In the genomic region with DNA sequence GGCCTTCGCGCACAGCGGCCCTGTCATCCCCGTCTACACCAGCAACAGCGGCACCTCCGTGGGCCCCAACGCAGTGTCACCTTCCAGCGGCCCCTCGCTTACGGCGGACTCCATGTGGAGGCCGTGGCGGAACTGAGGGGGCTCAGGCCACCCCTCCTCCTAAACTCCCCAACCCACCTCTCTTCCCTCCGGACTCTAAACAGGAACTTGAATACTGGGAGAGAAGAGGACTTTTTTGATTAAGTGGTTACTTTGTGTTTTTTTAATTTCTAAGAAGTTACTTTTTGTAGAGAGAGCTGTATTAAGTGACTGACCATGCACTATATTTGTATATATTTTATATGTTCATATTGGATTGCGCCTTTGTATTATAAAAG, we compare ENCODE assay signal across 9 cellular contexts. TPM values are rescaled to one million over a fixed set of nuclear protein-coding genes. Genes with fewer than 3 reads are reported as not detected.
DNase-seq lines count a peak whose midpoint lies in the region; ATAC-seq, FAIRE-seq and TF ChIP-seq lines count a peak whose summit lies in the region.
"Had no signal": no experiment of that assay in that cellular context is flagged by ENCODE, and none has a peak within 500 bp of the region (broad histone marks: within the 10 kb centered on the region; RNA-seq: fewer than 3 reads in every experiment).

No MANE protein-coding gene starts in this region.

- H3K4me3 ChIP-seq in adipocyte (ENCODE audit: low read length) (peak overlapping the region; percentile 90), HepG2 (replicated peaks in 1 of 3; ENCODE audit: insufficient read depth in 1 of 3, low read depth in 2 of 3, low read length in 3 of 3) (peak overlapping the region; percentile 81 to 95 (median 86)), tibial artery (peak overlapping the region; percentile 67 to 90)

- no TSS peak for BruUV-seq in HepG2 (replicated peaks; lab: Mats Ljungman, UMichigan)

- DNase-seq in activated CD8-positive, alpha-beta memory T cell treated with anti-CD3 and anti-CD28 coated beads, Interleukin-2, amount 10 ng/mL, durations not matched to agents 7 days and 5 days = no peak
- DNase-seq in activated CD8-positive, alpha-beta memory T cell treated with anti-CD3 and anti-CD28 coated beads, Interleukin-2, amount 50 U/mL, for 4 hours = no peak
- no peak for DNase-seq in adipocyte (ENCODE audit: low read depth)
- no peak for DNase-seq in HepG2 (ENCODE audit: low spot score)
- DNase-seq in tibial artery = no peak
- DNase-seq in T-helper 9 cell = no peak
- DNase-seq in NCI-H1092 treated with DMSO at 0.1 percent for 48 hours (lab: John Stamatoyannopoulos, UW) = no peak
- DNase-seq: KBM-7 had no signal

- in situ Hi-C loops in HepG2 (cut with HindIII; ENCODE audit: extremely low pct_ligation_motif_present, low pct_unique_long_range_greater_than_20kb) = loop anchor here (5.0 to 10.0 kb wide), 3 partner anchors 63 to 356 kb away; no protein-coding TSS in a partner anchor

- H3K9ac ChIP-seq in adipocyte (ENCODE audit: low read length) (peak overlapping the region; percentile 77), HepG2 (ENCODE audit: insufficient read depth, low read depth, low read length) (peak overlapping the region; percentile 80; the same call in 1 of the 2 replicates)

- peaks cover 4% of the 10 kb centered on the region for H3K36me3 Mint-ChIP-seq in activated CD8-positive, alpha-beta memory T cell treated with anti-CD3 and anti-CD28 coated beads, Interleukin-2, amount 10 ng/mL, durations not matched to agents 7 days and 5 days

- H2AFZ ChIP-seq in HepG2 (ENCODE audit: low read length) = no peak overlapping the region

- H3K27me3 ChIP-seq in adipocyte (replicated peaks; ENCODE audit: control insufficient read depth, insufficient read depth, low read length) (no peaks in the 10 kb centered on the region), HepG2 (ENCODE audit: control insufficient read depth in 1 of 2, insufficient read depth in 2 of 2, low read length in 2 of 2) (no peaks in the 10 kb centered on the region; a peak in 1 of 5 replicates), tibial artery (no peaks in the 10 kb centered on the region)

- peaks cover 67% of the 10 kb centered on the region for H3K4me1 ChIP-seq in adipocyte (ENCODE audit: control insufficient read depth, insufficient read depth, low read length)
- H3K4me1 ChIP-seq in HepG2 (ENCODE audit: insufficient read depth, low read length) = peaks cover 57% of the 10 kb centered on the region
- peaks cover 0 to 60% (median 47%) of the 10 kb centered on the region in 4 donors for H3K4me1 ChIP-seq in tibial artery

- no peak for TF ChIP-seq RAD21 in HepG2 (CRISPR knock-in tag; IDR thresholded peaks at IDR 0.05)

- POLR2A ChIA-PET in HepG2 (lab: Yijun Ruan, JAX) = interaction anchor here (1.4 to 11.5 kb wide), 7 partner anchors 8 to 394 kb away, joined by 4 to 128 read pairs (median 12); no protein-coding TSS in a partner anchor

- TF ChIP-seq CTCF in HepG2 (CRISPR knock-in tag; IDR thresholded peaks at IDR 0.05) (no peak), tibial artery (IDR thresholded peaks at IDR 0.05) (no peak)

- no peak for TF ChIP-seq POLR2A in HepG2 (IDR thresholded peaks at IDR 0.05; ENCODE audit: insufficient read depth in 1 of 2, low read depth in 2 of 2, low read length in 2 of 2)

- peaks cover 19% of the 10 kb centered on the region for H3K79me2 ChIP-seq in HepG2 (ENCODE audit: insufficient read depth, low read length)

- no peak for FAIRE-seq in HepG2 (lab: Jason Lieb, UNC)

- peak overlapping the region; percentile 98 for H3K4me2 ChIP-seq in HepG2 (ENCODE audit: low read depth, low read length)

- peaks cover 46% of the 10 kb centered on the region for H3K4me1 Mint-ChIP-seq in activated CD8-positive, alpha-beta memory T cell treated with anti-CD3 and anti-CD28 coated beads, Interleukin-2, amount 10 ng/mL, durations not matched to agents 7 days and 5 days

- H3K36me3 ChIP-seq in adipocyte (ENCODE audit: control insufficient read depth, insufficient read depth, low read length, severe bottlenecking) (no peaks in the 10 kb centered on the region), HepG2 (replicated peaks in 1 of 2; ENCODE audit: control insufficient read depth in 1 of 2, insufficient read depth in 2 of 2, low read length in 2 of 2) (peaks cover 0 to 2% of the 10 kb centered on the region in 2 experiments; a peak in 1 of 5 replicates), tibial artery (peaks cover 0 to 5% (median 0%) of the 10 kb centered on the region in 3 donors)

- no peaks in the 10 kb centered on the region for H3K9me3 Mint-ChIP-seq in activated CD8-positive, alpha-beta memory T cell treated with anti-CD3 and anti-CD28 coated beads, Interleukin-2, amount 10 ng/mL, durations not matched to agents 7 days and 5 days (ENCODE audit: low read depth)

- H3K27ac Mint-ChIP-seq in activated CD8-positive, alpha-beta memory T cell treated with anti-CD3 and anti-CD28 coated beads, Interleukin-2, amount 10 ng/mL, durations not matched to agents 7 days and 5 days = peak overlapping the region; percentile 63

- H3K27me3 Mint-ChIP-seq in activated CD8-positive, alpha-beta memory T cell treated with anti-CD3 and anti-CD28 coated beads, Interleukin-2, amount 10 ng/mL, durations not matched to agents 7 days and 5 days = peaks cover 72% of the 10 kb centered on the region

- CTCF ChIA-PET in activated CD8-positive, alpha-beta memory T cell treated with anti-CD3 and anti-CD28 coated beads, Interleukin-2, amount 10 ng/mL, durations not matched to agents 7 days and 5 days (lab: Charles Lee) = interaction anchor here (1.1 to 5.7 kb wide), 5 partner anchors 117 to 468 kb away, joined by 3 to 38 read pairs (median 4); no protein-coding TSS in a partner anchor
- CTCF ChIA-PET in HepG2 (lab: Yijun Ruan, JAX; ENCODE audit: low intra/inter-chr PET ratio, low total read pairs) = interaction anchor here (1.0 to 2.4 kb wide), 4 partner anchors 62 to 357 kb away, joined by 3 to 8 read pairs (median 5); no protein-coding TSS in a partner anchor

- 63% methylated on average over 6 of the region's 15 CpGs for WGBS in HepG2 (ENCODE audit: low lambda C conversion rate)

- peak overlapping the region; percentile 30 for H3K4me3 Mint-ChIP-seq in activated CD8-positive, alpha-beta memory T cell treated with anti-CD3 and anti-CD28 coated beads, Interleukin-2, amount 10 ng/mL, durations not matched to agents 7 days and 5 days

- ATAC-seq in activated CD8-positive, alpha-beta memory T cell treated with anti-CD3 and anti-CD28 coated beads, Interleukin-2, amount 10 ng/mL, durations not matched to agents 7 days and 5 days = no peak
- no peak for ATAC-seq in HepG2
- ATAC-seq in HG03457 (IDR thresholded peaks at IDR 0.05; ENCODE audit: unreplicated experiment) = no peak

- H3K27ac ChIP-seq in HepG2 (ENCODE audit: extremely low read length, insufficient read depth, low read length) = no peak overlapping the region
- peak overlapping the region; percentile 90 to 99 for H3K27ac ChIP-seq in tibial artery

- TF ChIP-seq EP300 in HepG2 (IDR thresholded peaks at IDR 0.05; ENCODE audit: low read depth in 2 of 2, low read length in 2 of 2) (no peak), HepG2 (CRISPR knock-in tag; IDR thresholded peaks at IDR 0.05; ENCODE audit: borderline replicate concordance) (no peak)

- intact Hi-C loops in HepG2 (cut with micrococcal nuclease; ENCODE audit: unreplicated experiment) = loop anchor here (2.0 to 10.0 kb wide), 3 partner anchors 167 to 543 kb away; a partner anchor contains a TSS
- intact Hi-C loops in tibial artery (cut with DNase I; ENCODE audit: low total_unique reads) = loop anchor here (5.0 to 10.0 kb wide), 3 partner anchors 134 to 447 kb away; no protein-coding TSS in a partner anchor

- H4K20me1 ChIP-seq in HepG2 (ENCODE audit: insufficient read depth, low read length) = peaks cover 19% of the 10 kb centered on the region; the same call in 1 of the 2 replicates

- H3K9me3 ChIP-seq in adipocyte (ENCODE audit: control insufficient read depth, low read length) = no peaks in the 10 kb centered on the region
- no peaks in the 10 kb centered on the region for H3K9me3 ChIP-seq in HepG2 (ENCODE audit: low read length)
- H3K9me3 ChIP-seq in tibial artery = no peaks in the 10 kb centered on the region

RNA-seq across cellular contexts. Expression of a gene that starts 2.1 kb away (rescaled TPM):
- under 1 TPM; 0.28 to 0.35 TPM for total RNA-seq in activated CD8-positive, alpha-beta memory T cell treated with anti-CD3 and anti-CD28 coated beads, Interleukin-2, amount 10 ng/mL, durations not matched to agents 7 days and 5 days
- total RNA-seq in HepG2 (2016; rRNA removed; fragmentation: Illumina TruSeq; extraction: Trizol) = 15.0 and 19.8 TPM in 2 replicates
- total RNA-seq in HepG2 (2016; cell fraction: cytosol; rRNA removed; fragmentation: Illumina TruSeq; extraction: Trizol; ENCODE audit: low read depth) = 16.2 and 16.8 TPM in 2 replicates
- 14.9 and 18.9 TPM in 2 replicates for total RNA-seq in HepG2 (2016; cell fraction: insoluble cytoplasmic fraction; rRNA removed; fragmentation: Illumina TruSeq; extraction: Trizol)
- 17.2 and 18.1 TPM in 2 replicates for total RNA-seq in HepG2 (2016; cell fraction: membrane; rRNA removed; fragmentation: Illumina TruSeq; extraction: Trizol)
- total RNA-seq in HepG2 (2016; cell fraction: nucleus; rRNA removed; fragmentation: Illumina TruSeq; extraction: Trizol) = 20.8 and 25.5 TPM in 2 replicates
- 15.4 and 16.6 TPM in 2 replicates for polyA plus RNA-seq in HepG2 (2011; rRNA removed)
- 13.8 and 15.8 TPM in 2 replicates for polyA plus RNA-seq in HepG2 (2011; cell fraction: cytosol; rRNA removed)
- polyA plus RNA-seq in HepG2 (2011; cell fraction: nucleus; rRNA removed) = 27.8 and 33.4 TPM in 2 replicates
- polyA plus RNA-seq in HepG2 (2012) = 20.4 and 25.8 TPM in 2 replicates
- polyA plus RNA-seq in HepG2 (2016; cell fraction: cytosol; fragmentation: Illumina TruSeq; extraction: Trizol; ENCODE audit: low read depth) = 3.5 and 4.3 TPM in 2 replicates
- 14.5 and 15.2 TPM in 2 replicates for polyA plus RNA-seq in HepG2 (2016; cell fraction: insoluble cytoplasmic fraction; fragmentation: Illumina TruSeq; extraction: Trizol; ENCODE audit: low read depth)
- 4.3 and 4.5 TPM in 2 replicates for polyA plus RNA-seq in HepG2 (2016; cell fraction: membrane; fragmentation: Illumina TruSeq; extraction: Trizol; ENCODE audit: low read depth)
- polyA plus RNA-seq in HepG2 (2016; cell fraction: nucleus; fragmentation: Illumina TruSeq; extraction: Trizol; ENCODE audit: insufficient read depth, low read depth) = 31.4 and 34.9 TPM in 2 replicates
- polyA minus RNA-seq in HepG2 (2011; rRNA and poly(A)+ RNA removed; ENCODE audit: low replicate concordance) = 4.8 and 36.7 TPM in 2 replicates
- 37.8 and 44.8 TPM in 2 replicates for polyA minus RNA-seq in HepG2 (2011; cell fraction: cytosol; rRNA and poly(A)+ RNA removed)
- polyA minus RNA-seq in HepG2 (2011; cell fraction: nucleus; rRNA and poly(A)+ RNA removed) = 45.6 and 54.7 TPM in 2 replicates

Comparison
In these comparisons a context has a peak if more than half of its experiments do, and no peak if none do; other contexts are left out.
1. RNA of a gene that starts 2.1 kb away (total RNA-seq): 14.9 to 25.5 TPM in HepG2; 0.28 to 0.35 TPM in activated CD8-positive, alpha-beta memory T cell treated with anti-CD3 and anti-CD28 coated beads, Interleukin-2, amount 10 ng/mL, durations not matched to agents 7 days and 5 days; every median in the first group is over 10 times any median in the second.
2. Peak in every context shown above with its lines, with median percentiles within 50 percentile points of each other: H3K4me3 ChIP-seq.